In genomic region chr2:200130762-200131166, GRCh38 we compare ENCODE assay signal across 1 cellular context.
TF ChIP-seq lines count a peak whose summit lies in the region.

No MANE protein-coding gene starts in this region.

TF ChIP-seq in HEK293, 187 proteins besides CTCF, POLR2A, EP300 and RAD21 (continued from another document and continues in another):
- TF ChIP-seq INSM2 (tag by site-specific recombination; IDR thresholded peaks at IDR 0.05) (0 out of 2 replicates have a peak, but pooled peaks have one; percentile 17), GLIS2 (tag by site-specific recombination; IDR thresholded peaks at IDR 0.05) (peak; percentile 57), ZNF596 (tag by site-specific recombination; IDR thresholded peaks at IDR 0.05) (no peak), ZNF239 (tag by site-specific recombination; IDR thresholded peaks at IDR 0.05) (no peak), YY2 (tag by site-specific recombination; IDR thresholded peaks at IDR 0.05) (no peak), ZNF10 (tag by site-specific recombination; IDR thresholded peaks at IDR 0.05) (no peak), GLI4 (tag by site-specific recombination; IDR thresholded peaks at IDR 0.05) (no peak), ZFHX2 (tag by site-specific recombination; conservative IDR thresholded peaks at IDR 0.05) (no peak), ZNF366 (tag by site-specific recombination; conservative IDR thresholded peaks at IDR 0.05) (peak; percentile 34; the same call in 1 of the 2 replicates), ZBTB21 (tag by site-specific recombination; IDR thresholded peaks at IDR 0.05) (peak; percentile 59; the same call in 1 of the 2 replicates), ZNF610 (tag by site-specific recombination; IDR thresholded peaks at IDR 0.05; ENCODE audit: borderline replicate concordance) (no peak), ZNF394 (tag by site-specific recombination; IDR thresholded peaks at IDR 0.05; ENCODE audit: borderline replicate concordance) (no peak), ZNF274 (IDR thresholded peaks at IDR 0.05; ENCODE audit: low read length) (no peak), ZNF274 (tag by site-specific recombination; IDR thresholded peaks at IDR 0.05; ENCODE audit: borderline replicate concordance) (no peak), PRDM1 (tag by site-specific recombination; IDR thresholded peaks at IDR 0.05) (no peak), ZNF157 (tag by site-specific recombination; IDR thresholded peaks at IDR 0.05) (no peak), ZNF843 (tag by site-specific recombination; IDR thresholded peaks at IDR 0.05) (peak; percentile 87), FEZF1 (tag by site-specific recombination; IDR thresholded peaks at IDR 0.05) (peak; percentile 28; the same call in 1 of the 2 replicates), ZNF174 (tag by site-specific recombination; IDR thresholded peaks at IDR 0.05) (no peak), ZNF76 (tag by site-specific recombination; IDR thresholded peaks at IDR 0.05; ENCODE audit: borderline replicate concordance, low read depth) (no peak), ZBTB48 (tag by site-specific recombination; IDR thresholded peaks at IDR 0.05) (no peak), ZNF837 (tag by site-specific recombination; IDR thresholded peaks at IDR 0.05) (no peak), ZNF629 (tag by site-specific recombination; IDR thresholded peaks at IDR 0.05) (peak; percentile 62), ZNF121 (tag by site-specific recombination; IDR thresholded peaks at IDR 0.05) (no peak), ZNF140 (tag by site-specific recombination; IDR thresholded peaks at IDR 0.05) (no peak), ZSCAN16 (tag by site-specific recombination; IDR thresholded peaks at IDR 0.05) (no peak), EGR2 (tag by site-specific recombination; IDR thresholded peaks at IDR 0.05; ENCODE audit: low read depth) (no peak), ZNF133 (tag by site-specific recombination; IDR thresholded peaks at IDR 0.05) (no peak), ZNF561 (tag by site-specific recombination; IDR thresholded peaks at IDR 0.05; ENCODE audit: borderline replicate concordance) (no peak), PRDM2 (tag by site-specific recombination; IDR thresholded peaks at IDR 0.05; ENCODE audit: borderline replicate concordance) (no peak), PBX3 (CRISPR knock-in tag; IDR thresholded peaks at IDR 0.05) (no peak), KLF1 (tag by site-specific recombination; IDR thresholded peaks at IDR 0.05) (no peak), BCL11A (tag by site-specific recombination; IDR thresholded peaks at IDR 0.05; ENCODE audit: low read depth) (no peak), GLI2 (tag by site-specific recombination; IDR thresholded peaks at IDR 0.05; ENCODE audit: borderline replicate concordance, low read depth) (peak; percentile 31; the same call in 1 of the 2 replicates), GLIS1 (tag by site-specific recombination; IDR thresholded peaks at IDR 0.05) (peak; percentile 82), ZNF792 (tag by site-specific recombination; IDR thresholded peaks at IDR 0.05) (no peak), TCF7L2 (IDR thresholded peaks at IDR 0.05; ENCODE audit: borderline replicate concordance, low read depth, low read length) (no peak)
- TF ChIP-seq, protein P1, sequence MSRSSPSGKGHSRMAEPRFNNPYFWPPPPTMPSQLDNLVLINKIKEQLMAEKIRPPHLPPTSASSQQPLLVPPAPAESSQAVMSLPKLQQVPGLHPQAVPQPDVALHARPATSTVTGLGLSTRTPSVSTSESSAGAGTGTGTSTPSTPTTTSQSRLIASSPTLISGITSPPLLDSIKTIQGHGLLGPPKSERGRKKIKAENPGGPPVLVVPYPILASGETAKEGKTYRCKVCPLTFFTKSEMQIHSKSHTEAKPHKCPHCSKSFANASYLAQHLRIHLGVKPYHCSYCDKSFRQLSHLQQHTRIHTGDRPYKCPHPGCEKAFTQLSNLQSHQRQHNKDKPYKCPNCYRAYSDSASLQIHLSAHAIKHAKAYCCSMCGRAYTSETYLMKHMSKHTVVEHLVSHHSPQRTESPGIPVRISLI (tag by site-specific recombination; IDR thresholded peaks at IDR 0.05) = no peak
- TF ChIP-seq, protein P2, sequence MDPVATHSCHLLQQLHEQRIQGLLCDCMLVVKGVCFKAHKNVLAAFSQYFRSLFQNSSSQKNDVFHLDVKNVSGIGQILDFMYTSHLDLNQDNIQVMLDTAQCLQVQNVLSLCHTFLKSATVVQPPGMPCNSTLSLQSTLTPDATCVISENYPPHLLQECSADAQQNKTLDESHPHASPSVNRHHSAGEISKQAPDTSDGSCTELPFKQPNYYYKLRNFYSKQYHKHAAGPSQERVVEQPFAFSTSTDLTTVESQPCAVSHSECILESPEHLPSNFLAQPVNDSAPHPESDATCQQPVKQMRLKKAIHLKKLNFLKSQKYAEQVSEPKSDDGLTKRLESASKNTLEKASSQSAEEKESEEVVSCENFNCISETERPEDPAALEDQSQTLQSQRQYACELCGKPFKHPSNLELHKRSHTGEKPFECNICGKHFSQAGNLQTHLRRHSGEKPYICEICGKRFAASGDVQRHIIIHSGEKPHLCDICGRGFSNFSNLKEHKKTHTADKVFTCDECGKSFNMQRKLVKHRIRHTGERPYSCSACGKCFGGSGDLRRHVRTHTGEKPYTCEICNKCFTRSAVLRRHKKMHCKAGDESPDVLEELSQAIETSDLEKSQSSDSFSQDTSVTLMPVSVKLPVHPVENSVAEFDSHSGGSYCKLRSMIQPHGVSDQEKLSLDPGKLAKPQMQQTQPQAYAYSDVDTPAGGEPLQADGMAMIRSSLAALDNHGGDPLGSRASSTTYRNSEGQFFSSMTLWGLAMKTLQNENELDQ (tag by site-specific recombination; IDR thresholded peaks at IDR 0.05; ENCODE audit: low read depth) = no peak
- TF ChIP-seq, protein P3, sequence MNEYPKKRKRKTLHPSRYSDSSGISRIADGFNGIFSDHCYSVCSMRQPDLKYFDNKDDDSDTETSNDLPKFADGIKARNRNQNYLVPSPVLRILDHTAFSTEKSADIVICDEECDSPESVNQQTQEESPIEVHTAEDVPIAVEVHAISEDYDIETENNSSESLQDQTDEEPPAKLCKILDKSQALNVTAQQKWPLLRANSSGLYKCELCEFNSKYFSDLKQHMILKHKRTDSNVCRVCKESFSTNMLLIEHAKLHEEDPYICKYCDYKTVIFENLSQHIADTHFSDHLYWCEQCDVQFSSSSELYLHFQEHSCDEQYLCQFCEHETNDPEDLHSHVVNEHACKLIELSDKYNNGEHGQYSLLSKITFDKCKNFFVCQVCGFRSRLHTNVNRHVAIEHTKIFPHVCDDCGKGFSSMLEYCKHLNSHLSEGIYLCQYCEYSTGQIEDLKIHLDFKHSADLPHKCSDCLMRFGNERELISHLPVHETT (tag by site-specific recombination; IDR thresholded peaks at IDR 0.05) = 0 out of 2 replicates have a peak, but pooled peaks have one; percentile 58
- TF ChIP-seq, protein P4, sequence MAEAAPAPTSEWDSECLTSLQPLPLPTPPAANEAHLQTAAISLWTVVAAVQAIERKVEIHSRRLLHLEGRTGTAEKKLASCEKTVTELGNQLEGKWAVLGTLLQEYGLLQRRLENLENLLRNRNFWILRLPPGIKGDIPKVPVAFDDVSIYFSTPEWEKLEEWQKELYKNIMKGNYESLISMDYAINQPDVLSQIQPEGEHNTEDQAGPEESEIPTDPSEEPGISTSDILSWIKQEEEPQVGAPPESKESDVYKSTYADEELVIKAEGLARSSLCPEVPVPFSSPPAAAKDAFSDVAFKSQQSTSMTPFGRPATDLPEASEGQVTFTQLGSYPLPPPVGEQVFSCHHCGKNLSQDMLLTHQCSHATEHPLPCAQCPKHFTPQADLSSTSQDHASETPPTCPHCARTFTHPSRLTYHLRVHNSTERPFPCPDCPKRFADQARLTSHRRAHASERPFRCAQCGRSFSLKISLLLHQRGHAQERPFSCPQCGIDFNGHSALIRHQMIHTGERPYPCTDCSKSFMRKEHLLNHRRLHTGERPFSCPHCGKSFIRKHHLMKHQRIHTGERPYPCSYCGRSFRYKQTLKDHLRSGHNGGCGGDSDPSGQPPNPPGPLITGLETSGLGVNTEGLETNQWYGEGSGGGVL (tag by site-specific recombination; IDR thresholded peaks at IDR 0.05) = peak; percentile 53; the same call in 1 of the 2 replicates
- TF ChIP-seq, protein P5, sequence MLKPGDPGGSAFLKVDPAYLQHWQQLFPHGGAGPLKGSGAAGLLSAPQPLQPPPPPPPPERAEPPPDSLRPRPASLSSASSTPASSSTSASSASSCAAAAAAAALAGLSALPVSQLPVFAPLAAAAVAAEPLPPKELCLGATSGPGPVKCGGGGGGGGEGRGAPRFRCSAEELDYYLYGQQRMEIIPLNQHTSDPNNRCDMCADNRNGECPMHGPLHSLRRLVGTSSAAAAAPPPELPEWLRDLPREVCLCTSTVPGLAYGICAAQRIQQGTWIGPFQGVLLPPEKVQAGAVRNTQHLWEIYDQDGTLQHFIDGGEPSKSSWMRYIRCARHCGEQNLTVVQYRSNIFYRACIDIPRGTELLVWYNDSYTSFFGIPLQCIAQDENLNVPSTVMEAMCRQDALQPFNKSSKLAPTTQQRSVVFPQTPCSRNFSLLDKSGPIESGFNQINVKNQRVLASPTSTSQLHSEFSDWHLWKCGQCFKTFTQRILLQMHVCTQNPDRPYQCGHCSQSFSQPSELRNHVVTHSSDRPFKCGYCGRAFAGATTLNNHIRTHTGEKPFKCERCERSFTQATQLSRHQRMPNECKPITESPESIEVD (tag by site-specific recombination; IDR thresholded peaks at IDR 0.05) = peak; percentile 41
- TF ChIP-seq, protein P6, sequence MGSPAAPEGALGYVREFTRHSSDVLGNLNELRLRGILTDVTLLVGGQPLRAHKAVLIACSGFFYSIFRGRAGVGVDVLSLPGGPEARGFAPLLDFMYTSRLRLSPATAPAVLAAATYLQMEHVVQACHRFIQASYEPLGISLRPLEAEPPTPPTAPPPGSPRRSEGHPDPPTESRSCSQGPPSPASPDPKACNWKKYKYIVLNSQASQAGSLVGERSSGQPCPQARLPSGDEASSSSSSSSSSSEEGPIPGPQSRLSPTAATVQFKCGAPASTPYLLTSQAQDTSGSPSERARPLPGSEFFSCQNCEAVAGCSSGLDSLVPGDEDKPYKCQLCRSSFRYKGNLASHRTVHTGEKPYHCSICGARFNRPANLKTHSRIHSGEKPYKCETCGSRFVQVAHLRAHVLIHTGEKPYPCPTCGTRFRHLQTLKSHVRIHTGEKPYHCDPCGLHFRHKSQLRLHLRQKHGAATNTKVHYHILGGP (tag by site-specific recombination; IDR thresholded peaks at IDR 0.05) = 0 out of 2 replicates have a peak, but pooled peaks have one; percentile 48
